In the genomic region with DNA sequence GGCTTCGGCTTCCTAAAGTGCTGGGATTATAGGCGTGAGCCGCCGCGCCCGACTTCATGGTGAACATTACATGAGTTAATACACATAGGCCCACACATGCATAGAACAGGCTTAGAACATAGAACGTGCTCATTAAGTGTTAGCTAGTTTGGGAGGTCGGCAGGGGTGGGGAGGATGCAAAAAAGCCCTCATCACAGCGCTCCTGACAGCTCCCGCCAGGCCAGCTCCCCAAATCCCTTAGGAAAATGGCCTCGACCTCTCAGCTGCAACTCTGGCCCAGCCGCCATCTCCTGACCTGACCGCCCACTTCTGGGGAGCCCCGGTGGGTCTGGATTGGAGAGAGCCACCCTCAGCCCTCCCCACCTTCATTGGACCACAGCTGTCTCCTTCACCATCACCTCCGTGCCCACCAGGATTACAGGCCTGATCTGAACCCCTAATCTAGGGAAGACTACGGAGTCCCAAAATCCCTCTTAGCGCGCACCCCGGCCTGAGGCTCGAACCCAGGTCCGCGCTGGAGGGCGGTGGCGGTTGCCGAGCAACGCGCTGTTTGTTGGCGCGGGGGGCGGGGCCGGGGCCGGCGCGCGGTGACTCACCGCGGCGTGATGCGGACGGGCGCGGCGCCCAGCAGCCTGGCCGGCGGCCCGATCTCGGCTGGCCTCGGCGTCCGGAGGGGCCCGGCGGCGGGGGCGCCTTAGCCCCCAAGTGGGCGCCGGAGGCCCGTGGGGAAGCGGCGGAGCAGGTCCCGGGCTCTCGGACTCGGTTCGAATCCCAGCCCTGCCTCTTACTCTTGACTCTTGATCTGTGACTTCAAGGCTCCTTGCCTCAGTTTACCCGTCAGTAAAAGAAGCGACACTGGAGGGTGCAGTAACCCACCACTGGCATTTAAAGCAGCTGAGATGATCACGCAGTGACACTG, we compare ENCODE assay signal across 1 cellular context.
TF ChIP-seq lines count a peak whose summit lies in the region.

No MANE protein-coding gene starts in this region.

TF ChIP-seq in HepG2, 621 proteins besides CTCF, POLR2A, EP300 and RAD21 (continues in another document):
- peak; percentile 38; the same call in 1 of the 2 replicates for TF ChIP-seq HOXA3 (CRISPR knock-in tag; IDR thresholded peaks at IDR 0.05)
- TF ChIP-seq SALL1 (CRISPR knock-in tag; IDR thresholded peaks at IDR 0.05) = no peak
- TF ChIP-seq, protein P1, sequence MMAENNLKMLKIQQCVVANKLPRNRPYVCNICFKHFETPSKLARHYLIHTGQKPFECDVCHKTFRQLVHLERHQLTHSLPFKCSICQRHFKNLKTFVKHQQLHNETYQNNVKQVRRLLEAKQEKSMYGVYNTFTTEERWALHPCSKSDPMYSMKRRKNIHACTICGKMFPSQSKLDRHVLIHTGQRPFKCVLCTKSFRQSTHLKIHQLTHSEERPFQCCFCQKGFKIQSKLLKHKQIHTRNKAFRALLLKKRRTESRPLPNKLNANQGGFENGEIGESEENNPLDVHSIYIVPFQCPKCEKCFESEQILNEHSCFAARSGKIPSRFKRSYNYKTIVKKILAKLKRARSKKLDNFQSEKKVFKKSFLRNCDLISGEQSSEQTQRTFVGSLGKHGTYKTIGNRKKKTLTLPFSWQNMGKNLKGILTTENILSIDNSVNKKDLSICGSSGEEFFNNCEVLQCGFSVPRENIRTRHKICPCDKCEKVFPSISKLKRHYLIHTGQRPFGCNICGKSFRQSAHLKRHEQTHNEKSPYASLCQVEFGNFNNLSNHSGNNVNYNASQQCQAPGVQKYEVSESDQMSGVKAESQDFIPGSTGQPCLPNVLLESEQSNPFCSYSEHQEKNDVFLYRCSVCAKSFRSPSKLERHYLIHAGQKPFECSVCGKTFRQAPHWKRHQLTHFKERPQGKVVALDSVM (CRISPR knock-in tag; IDR thresholded peaks at IDR 0.05) = peak; percentile 5; the same call in 1 of the 2 replicates
- TF ChIP-seq, protein P2, sequence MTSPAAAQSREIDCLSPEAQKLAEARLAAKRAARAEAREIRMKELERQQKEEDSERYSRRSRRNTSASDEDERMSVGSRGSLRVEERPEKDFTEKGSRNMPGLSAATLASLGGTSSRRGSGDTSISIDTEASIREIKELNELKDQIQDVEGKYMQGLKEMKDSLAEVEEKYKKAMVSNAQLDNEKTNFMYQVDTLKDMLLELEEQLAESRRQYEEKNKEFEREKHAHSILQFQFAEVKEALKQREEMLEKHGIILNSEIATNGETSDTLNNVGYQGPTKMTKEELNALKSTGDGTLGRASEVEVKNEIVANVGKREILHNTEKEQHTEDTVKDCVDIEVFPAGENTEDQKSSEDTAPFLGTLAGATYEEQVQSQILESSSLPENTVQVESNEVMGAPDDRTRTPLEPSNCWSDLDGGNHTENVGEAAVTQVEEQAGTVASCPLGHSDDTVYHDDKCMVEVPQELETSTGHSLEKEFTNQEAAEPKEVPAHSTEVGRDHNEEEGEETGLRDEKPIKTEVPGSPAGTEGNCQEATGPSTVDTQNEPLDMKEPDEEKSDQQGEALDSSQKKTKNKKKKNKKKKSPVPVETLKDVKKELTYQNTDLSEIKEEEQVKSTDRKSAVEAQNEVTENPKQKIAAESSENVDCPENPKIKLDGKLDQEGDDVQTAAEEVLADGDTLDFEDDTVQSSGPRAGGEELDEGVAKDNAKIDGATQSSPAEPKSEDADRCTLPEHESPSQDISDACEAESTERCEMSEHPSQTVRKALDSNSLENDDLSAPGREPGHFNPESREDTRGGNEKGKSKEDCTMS (CRISPR knock-in tag; conservative IDR thresholded peaks at IDR 0.05) = no peak
- TF ChIP-seq ZNF121 (CRISPR knock-in tag; IDR thresholded peaks at IDR 0.05) = no peak
- TF ChIP-seq ZNF850 (CRISPR knock-in tag; conservative IDR thresholded peaks at IDR 0.05) = no peak
- TF ChIP-seq, protein P3, sequence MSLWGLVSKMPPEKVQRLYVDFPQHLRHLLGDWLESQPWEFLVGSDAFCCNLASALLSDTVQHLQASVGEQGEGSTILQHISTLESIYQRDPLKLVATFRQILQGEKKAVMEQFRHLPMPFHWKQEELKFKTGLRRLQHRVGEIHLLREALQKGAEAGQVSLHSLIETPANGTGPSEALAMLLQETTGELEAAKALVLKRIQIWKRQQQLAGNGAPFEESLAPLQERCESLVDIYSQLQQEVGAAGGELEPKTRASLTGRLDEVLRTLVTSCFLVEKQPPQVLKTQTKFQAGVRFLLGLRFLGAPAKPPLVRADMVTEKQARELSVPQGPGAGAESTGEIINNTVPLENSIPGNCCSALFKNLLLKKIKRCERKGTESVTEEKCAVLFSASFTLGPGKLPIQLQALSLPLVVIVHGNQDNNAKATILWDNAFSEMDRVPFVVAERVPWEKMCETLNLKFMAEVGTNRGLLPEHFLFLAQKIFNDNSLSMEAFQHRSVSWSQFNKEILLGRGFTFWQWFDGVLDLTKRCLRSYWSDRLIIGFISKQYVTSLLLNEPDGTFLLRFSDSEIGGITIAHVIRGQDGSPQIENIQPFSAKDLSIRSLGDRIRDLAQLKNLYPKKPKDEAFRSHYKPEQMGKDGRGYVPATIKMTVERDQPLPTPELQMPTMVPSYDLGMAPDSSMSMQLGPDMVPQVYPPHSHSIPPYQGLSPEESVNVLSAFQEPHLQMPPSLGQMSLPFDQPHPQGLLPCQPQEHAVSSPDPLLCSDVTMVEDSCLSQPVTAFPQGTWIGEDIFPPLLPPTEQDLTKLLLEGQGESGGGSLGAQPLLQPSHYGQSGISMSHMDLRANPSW (CRISPR knock-in tag; IDR thresholded peaks at IDR 0.05; ENCODE audit: borderline replicate concordance) = no peak
- TF ChIP-seq, protein P4, sequence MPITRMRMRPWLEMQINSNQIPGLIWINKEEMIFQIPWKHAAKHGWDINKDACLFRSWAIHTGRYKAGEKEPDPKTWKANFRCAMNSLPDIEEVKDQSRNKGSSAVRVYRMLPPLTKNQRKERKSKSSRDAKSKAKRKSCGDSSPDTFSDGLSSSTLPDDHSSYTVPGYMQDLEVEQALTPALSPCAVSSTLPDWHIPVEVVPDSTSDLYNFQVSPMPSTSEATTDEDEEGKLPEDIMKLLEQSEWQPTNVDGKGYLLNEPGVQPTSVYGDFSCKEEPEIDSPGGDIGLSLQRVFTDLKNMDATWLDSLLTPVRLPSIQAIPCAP (CRISPR knock-in tag; IDR thresholded peaks at IDR 0.05; ENCODE audit: low read depth) = no peak
- TF ChIP-seq MYNN (CRISPR knock-in tag; IDR thresholded peaks at IDR 0.05; ENCODE audit: low read depth) = no peak
- TF ChIP-seq, protein P5, sequence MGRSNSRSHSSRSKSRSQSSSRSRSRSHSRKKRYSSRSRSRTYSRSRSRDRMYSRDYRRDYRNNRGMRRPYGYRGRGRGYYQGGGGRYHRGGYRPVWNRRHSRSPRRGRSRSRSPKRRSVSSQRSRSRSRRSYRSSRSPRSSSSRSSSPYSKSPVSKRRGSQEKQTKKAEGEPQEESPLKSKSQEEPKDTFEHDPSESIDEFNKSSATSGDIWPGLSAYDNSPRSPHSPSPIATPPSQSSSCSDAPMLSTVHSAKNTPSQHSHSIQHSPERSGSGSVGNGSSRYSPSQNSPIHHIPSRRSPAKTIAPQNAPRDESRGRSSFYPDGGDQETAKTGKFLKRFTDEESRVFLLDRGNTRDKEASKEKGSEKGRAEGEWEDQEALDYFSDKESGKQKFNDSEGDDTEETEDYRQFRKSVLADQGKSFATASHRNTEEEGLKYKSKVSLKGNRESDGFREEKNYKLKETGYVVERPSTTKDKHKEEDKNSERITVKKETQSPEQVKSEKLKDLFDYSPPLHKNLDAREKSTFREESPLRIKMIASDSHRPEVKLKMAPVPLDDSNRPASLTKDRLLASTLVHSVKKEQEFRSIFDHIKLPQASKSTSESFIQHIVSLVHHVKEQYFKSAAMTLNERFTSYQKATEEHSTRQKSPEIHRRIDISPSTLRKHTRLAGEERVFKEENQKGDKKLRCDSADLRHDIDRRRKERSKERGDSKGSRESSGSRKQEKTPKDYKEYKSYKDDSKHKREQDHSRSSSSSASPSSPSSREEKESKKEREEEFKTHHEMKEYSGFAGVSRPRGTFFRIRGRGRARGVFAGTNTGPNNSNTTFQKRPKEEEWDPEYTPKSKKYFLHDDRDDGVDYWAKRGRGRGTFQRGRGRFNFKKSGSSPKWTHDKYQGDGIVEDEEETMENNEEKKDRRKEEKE (IDR thresholded peaks at IDR 0.05) = no peak
- TF ChIP-seq CREB1 (IDR thresholded peaks at IDR 0.05) = peak; percentile 33; the same call in 1 of the 2 replicates
- no peak for TF ChIP-seq CREB1 (CRISPR knock-in tag; IDR thresholded peaks at IDR 0.05)
- no peak for TF ChIP-seq CAMTA2 (CRISPR knock-in tag; IDR thresholded peaks at IDR 0.05; ENCODE audit: borderline replicate concordance)
- peak; percentile 87 for TF ChIP-seq FOSL2 (CRISPR knock-in tag; IDR thresholded peaks at IDR 0.05)
- TF ChIP-seq HES4 (CRISPR knock-in tag; IDR thresholded peaks at IDR 0.05; ENCODE audit: borderline replicate concordance) = no peak
- TF ChIP-seq RBAK (CRISPR knock-in tag; IDR thresholded peaks at IDR 0.05) = no peak
- no peak for TF ChIP-seq ZNF674 (CRISPR knock-in tag; IDR thresholded peaks at IDR 0.05; ENCODE audit: low read depth)
- TF ChIP-seq, protein P6, sequence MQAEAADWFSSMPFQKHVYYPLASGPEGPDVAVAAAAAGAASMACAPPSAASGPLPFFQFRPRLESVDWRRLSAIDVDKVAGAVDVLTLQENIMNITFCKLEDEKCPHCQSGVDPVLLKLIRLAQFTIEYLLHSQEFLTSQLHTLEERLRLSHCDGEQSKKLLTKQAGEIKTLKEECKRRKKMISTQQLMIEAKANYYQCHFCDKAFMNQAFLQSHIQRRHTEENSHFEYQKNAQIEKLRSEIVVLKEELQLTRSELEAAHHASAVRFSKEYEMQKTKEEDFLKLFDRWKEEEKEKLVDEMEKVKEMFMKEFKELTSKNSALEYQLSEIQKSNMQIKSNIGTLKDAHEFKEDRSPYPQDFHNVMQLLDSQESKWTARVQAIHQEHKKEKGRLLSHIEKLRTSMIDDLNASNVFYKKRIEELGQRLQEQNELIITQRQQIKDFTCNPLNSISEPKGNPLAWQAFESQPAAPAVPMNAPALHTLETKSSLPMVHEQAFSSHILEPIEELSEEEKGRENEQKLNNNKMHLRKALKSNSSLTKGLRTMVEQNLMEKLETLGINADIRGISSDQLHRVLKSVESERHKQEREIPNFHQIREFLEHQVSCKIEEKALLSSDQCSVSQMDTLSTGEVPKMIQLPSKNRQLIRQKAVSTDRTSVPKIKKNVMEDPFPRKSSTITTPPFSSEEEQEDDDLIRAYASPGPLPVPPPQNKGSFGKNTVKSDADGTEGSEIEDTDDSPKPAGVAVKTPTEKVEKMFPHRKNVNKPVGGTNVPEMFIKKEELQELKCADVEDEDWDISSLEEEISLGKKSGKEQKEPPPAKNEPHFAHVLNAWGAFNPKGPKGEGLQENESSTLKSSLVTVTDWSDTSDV (CRISPR knock-in tag; IDR thresholded peaks at IDR 0.05) = no peak
- no peak for TF ChIP-seq ZNF644 (CRISPR knock-in tag; IDR thresholded peaks at IDR 0.05; ENCODE audit: low read depth)
- 0 out of 2 replicates have a peak, but pooled peaks have one; percentile 34 for TF ChIP-seq SP4 (CRISPR knock-in tag; IDR thresholded peaks at IDR 0.05)
- TF ChIP-seq ZSCAN20 (CRISPR knock-in tag; IDR thresholded peaks at IDR 0.05; ENCODE audit: borderline replicate concordance) = no peak
- no peak for TF ChIP-seq KLF11 (CRISPR knock-in tag; IDR thresholded peaks at IDR 0.05)
- peak; percentile 76; the same call in 1 of the 2 replicates for TF ChIP-seq JUND (CRISPR knock-in tag; IDR thresholded peaks at IDR 0.05)
- TF ChIP-seq SCMH1 (CRISPR knock-in tag; IDR thresholded peaks at IDR 0.05; ENCODE audit: borderline replicate concordance) = no peak
- TF ChIP-seq, protein P7, sequence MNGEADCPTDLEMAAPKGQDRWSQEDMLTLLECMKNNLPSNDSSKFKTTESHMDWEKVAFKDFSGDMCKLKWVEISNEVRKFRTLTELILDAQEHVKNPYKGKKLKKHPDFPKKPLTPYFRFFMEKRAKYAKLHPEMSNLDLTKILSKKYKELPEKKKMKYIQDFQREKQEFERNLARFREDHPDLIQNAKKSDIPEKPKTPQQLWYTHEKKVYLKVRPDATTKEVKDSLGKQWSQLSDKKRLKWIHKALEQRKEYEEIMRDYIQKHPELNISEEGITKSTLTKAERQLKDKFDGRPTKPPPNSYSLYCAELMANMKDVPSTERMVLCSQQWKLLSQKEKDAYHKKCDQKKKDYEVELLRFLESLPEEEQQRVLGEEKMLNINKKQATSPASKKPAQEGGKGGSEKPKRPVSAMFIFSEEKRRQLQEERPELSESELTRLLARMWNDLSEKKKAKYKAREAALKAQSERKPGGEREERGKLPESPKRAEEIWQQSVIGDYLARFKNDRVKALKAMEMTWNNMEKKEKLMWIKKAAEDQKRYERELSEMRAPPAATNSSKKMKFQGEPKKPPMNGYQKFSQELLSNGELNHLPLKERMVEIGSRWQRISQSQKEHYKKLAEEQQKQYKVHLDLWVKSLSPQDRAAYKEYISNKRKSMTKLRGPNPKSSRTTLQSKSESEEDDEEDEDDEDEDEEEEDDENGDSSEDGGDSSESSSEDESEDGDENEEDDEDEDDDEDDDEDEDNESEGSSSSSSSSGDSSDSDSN (CRISPR knock-in tag; IDR thresholded peaks at IDR 0.05) = peak; percentile 41; the same call in 1 of the 2 replicates
- TF ChIP-seq, protein P8, sequence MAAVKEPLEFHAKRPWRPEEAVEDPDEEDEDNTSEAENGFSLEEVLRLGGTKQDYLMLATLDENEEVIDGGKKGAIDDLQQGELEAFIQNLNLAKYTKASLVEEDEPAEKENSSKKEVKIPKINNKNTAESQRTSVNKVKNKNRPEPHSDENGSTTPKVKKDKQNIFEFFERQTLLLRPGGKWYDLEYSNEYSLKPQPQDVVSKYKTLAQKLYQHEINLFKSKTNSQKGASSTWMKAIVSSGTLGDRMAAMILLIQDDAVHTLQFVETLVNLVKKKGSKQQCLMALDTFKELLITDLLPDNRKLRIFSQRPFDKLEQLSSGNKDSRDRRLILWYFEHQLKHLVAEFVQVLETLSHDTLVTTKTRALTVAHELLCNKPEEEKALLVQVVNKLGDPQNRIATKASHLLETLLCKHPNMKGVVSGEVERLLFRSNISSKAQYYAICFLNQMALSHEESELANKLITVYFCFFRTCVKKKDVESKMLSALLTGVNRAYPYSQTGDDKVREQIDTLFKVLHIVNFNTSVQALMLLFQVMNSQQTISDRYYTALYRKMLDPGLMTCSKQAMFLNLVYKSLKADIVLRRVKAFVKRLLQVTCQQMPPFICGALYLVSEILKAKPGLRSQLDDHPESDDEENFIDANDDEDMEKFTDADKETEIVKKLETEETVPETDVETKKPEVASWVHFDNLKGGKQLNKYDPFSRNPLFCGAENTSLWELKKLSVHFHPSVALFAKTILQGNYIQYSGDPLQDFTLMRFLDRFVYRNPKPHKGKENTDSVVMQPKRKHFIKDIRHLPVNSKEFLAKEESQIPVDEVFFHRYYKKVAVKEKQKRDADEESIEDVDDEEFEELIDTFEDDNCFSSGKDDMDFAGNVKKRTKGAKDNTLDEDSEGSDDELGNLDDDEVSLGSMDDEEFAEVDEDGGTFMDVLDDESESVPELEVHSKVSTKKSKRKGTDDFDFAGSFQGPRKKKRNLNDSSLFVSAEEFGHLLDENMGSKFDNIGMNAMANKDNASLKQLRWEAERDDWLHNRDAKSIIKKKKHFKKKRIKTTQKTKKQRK (IDR thresholded peaks at IDR 0.05; ENCODE audit: low read length) = no peak
- no peak for TF ChIP-seq FOXO1 (CRISPR knock-in tag; IDR thresholded peaks at IDR 0.05)
- TF ChIP-seq ZNF274 (CRISPR knock-in tag; IDR thresholded peaks at IDR 0.05) = no peak
- no peak for TF ChIP-seq ZNF205 (CRISPR knock-in tag; IDR thresholded peaks at IDR 0.05)
- TF ChIP-seq PAWR (CRISPR knock-in tag; IDR thresholded peaks at IDR 0.05; ENCODE audit: borderline replicate concordance) = no peak
- TF ChIP-seq, protein P9, sequence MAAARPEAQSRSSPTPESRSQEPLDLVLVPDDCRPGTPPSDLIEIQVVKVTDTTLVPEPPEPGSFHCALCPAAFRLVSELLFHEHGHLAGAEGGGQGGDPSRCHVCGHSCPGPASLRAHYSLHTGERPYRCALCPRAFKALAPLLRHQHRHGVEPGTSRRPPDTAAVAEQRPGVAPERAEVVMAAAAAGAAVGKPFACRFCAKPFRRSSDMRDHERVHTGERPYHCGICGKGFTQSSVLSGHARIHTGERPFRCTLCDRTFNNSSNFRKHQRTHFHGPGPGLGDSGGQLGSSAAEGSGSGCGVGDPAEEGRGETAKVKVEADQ (CRISPR knock-in tag; IDR thresholded peaks at IDR 0.05; ENCODE audit: borderline replicate concordance) = no peak
- TF ChIP-seq RARA (CRISPR knock-in tag; IDR thresholded peaks at IDR 0.05) = no peak
